17 cellular contexts compared by ENCODE assay signal in genomic region chr20:62880935-62881661, GRCh38.
"Had no signal": no experiment of that assay in that cellular context is flagged by ENCODE, and none has a peak within 500 bp of the region (broad histone marks: within the 10 kb centered on the region; RNA-seq: fewer than 3 reads in every experiment).

No MANE protein-coding gene starts in this region.

- H3K27me3 Mint-ChIP-seq: activated CD8-positive, alpha-beta memory T cell treated with anti-CD3 and anti-CD28 coated beads, Interleukin-2, amount 10 ng/mL, durations not matched to agents 7 days and 5 days; activated naive CD8-positive, alpha-beta T cell treated with anti-CD3 and anti-CD28 coated beads, Interleukin-2, amount 10 ng/mL, durations not matched to agents 7 days and 5 days; T-cell had no signal

- ATAC-seq: activated CD8-positive, alpha-beta memory T cell treated with anti-CD3 and anti-CD28 coated beads, Interleukin-2, amount 10 ng/mL, durations not matched to agents 7 days and 5 days; activated T-cell treated with anti-CD3 and anti-CD28 coated beads, Interleukin-2, amount 50 U/mL, for 4 hours; heart left ventricle; pancreas; T-cell had no signal

- DNase-seq: activated CD4-positive, alpha-beta T cell treated with anti-CD3 and anti-CD28 coated beads, Interleukin-2, amount 50 U/mL, for 48 hours; activated CD8-positive, alpha-beta memory T cell treated with anti-CD3 and anti-CD28 coated beads, Interleukin-2, amount 10 ng/mL, durations not matched to agents 7 days and 5 days; activated effector memory CD4-positive, alpha-beta T cell treated with Interleukin-2 at 50 U/mL for 16 hours; activated naive CD8-positive, alpha-beta T cell treated with anti-CD3 and anti-CD28 coated beads, Interleukin-2, amount 10 ng/mL, durations not matched to agents 7 days and 5 days; activated T-cell treated with anti-CD3 and anti-CD28 coated beads, Interleukin-2, amount 50 U/mL, for 4 hours; anterior cingulate cortex; brain microvascular endothelial cell; effector memory CD4-positive, alpha-beta T cell; heart left ventricle; immature natural killer cell; sigmoid colon; spleen; stomach; T-cell; T1000; testis had no signal

- H3K9me3 Mint-ChIP-seq: activated naive CD8-positive, alpha-beta T cell treated with anti-CD3 and anti-CD28 coated beads, Interleukin-2, amount 10 ng/mL, durations not matched to agents 7 days and 5 days; activated T-cell treated with anti-CD3 and anti-CD28 coated beads, Interleukin-2, amount 50 U/mL, for 4 hours; immature natural killer cell; T-cell had no signal

- H3K4me1 Mint-ChIP-seq: activated CD8-positive, alpha-beta memory T cell treated with anti-CD3 and anti-CD28 coated beads, Interleukin-2, amount 10 ng/mL, durations not matched to agents 7 days and 5 days had no signal

- H3K27ac Mint-ChIP-seq: activated CD8-positive, alpha-beta memory T cell treated with anti-CD3 and anti-CD28 coated beads, Interleukin-2, amount 10 ng/mL, durations not matched to agents 7 days and 5 days; activated naive CD8-positive, alpha-beta T cell treated with anti-CD3 and anti-CD28 coated beads, Interleukin-2, amount 10 ng/mL, durations not matched to agents 7 days and 5 days; T-cell had no signal

- H3K4me3 Mint-ChIP-seq: activated CD8-positive, alpha-beta memory T cell treated with anti-CD3 and anti-CD28 coated beads, Interleukin-2, amount 10 ng/mL, durations not matched to agents 7 days and 5 days; activated naive CD8-positive, alpha-beta T cell treated with anti-CD3 and anti-CD28 coated beads, Interleukin-2, amount 10 ng/mL, durations not matched to agents 7 days and 5 days; activated T-cell treated with anti-CD3 and anti-CD28 coated beads, Interleukin-2, amount 50 U/mL, for 4 hours; immature natural killer cell; T-cell had no signal
